In the genomic region with DNA sequence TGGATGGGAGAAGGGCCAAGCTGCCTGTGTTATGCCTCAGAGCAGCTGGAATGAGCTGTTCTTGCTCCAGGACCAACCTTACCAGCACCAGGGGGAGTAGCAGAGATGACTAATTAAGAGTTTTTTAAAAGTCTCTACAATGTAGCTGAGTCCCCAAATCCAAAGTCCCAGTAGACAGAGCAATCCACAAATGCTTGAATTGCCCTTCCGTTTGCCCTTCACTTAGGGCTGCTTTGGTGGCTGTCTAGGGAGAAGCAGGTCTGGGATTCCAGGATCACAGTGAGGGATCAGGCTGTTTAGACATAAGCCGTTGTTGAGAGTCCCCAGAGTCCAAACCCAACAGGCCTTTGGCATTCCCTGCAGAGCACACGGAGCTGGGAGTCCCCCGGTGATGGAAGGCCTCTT, we compare ENCODE assay signal across 12 cellular contexts. TPM values are rescaled to one million over a fixed set of nuclear protein-coding genes. Genes with fewer than 3 reads are reported as not detected.
A peak's percentile ranks its signal among the peaks of the same experiment; 100 is the strongest.
DNase-seq lines count a peak whose midpoint lies in the region; ATAC-seq and TF ChIP-seq lines count a peak whose summit lies in the region.
"Had no signal": no experiment of that assay in that cellular context is flagged by ENCODE, and none has a peak within 500 bp of the region (broad histone marks: within the 10 kb centered on the region; RNA-seq: fewer than 3 reads in every experiment).

No MANE protein-coding gene starts in this region.

- no peak overlapping the region for H3K9ac ChIP-seq in adipocyte (ENCODE audit: low read length)

- no peak for TF ChIP-seq POLR2A in testis (IDR thresholded peaks at IDR 0.05)

- H3K4me3 ChIP-seq in adipocyte (ENCODE audit: low read length) (no peak overlapping the region), testis (no peak overlapping the region)

- H3K4me1 ChIP-seq in adipocyte (ENCODE audit: control insufficient read depth, insufficient read depth, low read length) (peaks cover 29% of the 10 kb centered on the region), foreskin keratinocyte (peaks cover 12% of the 10 kb centered on the region), testis (peaks cover 4% of the 10 kb centered on the region)

- no peak overlapping the region for H3K4me3 Mint-ChIP-seq in stimulated activated naive B cell treated with anti-CD40 and anti-IgM and Interleukin-4, amounts not matched to agents 10 μg/mL and 1 μg/mL and 100 μg/mL, for 72 hours
- H3K4me3 Mint-ChIP-seq: B cell had no signal

- no peaks in the 10 kb centered on the region for H3K36me3 ChIP-seq in adipocyte (ENCODE audit: control insufficient read depth, insufficient read depth, low read length, severe bottlenecking)
- H3K36me3 ChIP-seq in testis (ENCODE audit: low read depth, missing control alignments) = no peaks in the 10 kb centered on the region

- intact Hi-C loops in left ventricle myocardium superior (cut with micrococcal nuclease) = no loop called here
- intact Hi-C loops in cardiac septum (cut with DNase I) = no loop called here
- intact Hi-C loops in testis (cut with DNase I; ENCODE audit: low total_unique reads) = no loop called here

- H3K27me3 ChIP-seq in adipocyte (replicated peaks; ENCODE audit: control insufficient read depth, insufficient read depth, low read length) (no peaks in the 10 kb centered on the region), foreskin keratinocyte (no peaks in the 10 kb centered on the region), testis (no peaks in the 10 kb centered on the region)

- TF ChIP-seq CTCF in foreskin keratinocyte (conservative IDR thresholded peaks at IDR 0.05) (peak; percentile 53), testis (IDR thresholded peaks at IDR 0.05) (no peak)

- H3K36me3 Mint-ChIP-seq in stimulated activated naive B cell treated with anti-CD40 and anti-IgM and Interleukin-4, amounts not matched to agents 10 μg/mL and 1 μg/mL and 100 μg/mL, for 72 hours = no peaks in the 10 kb centered on the region

- H3K9me3 ChIP-seq in adipocyte (ENCODE audit: control insufficient read depth, low read length) = no peaks in the 10 kb centered on the region
- no peaks in the 10 kb centered on the region for H3K9me3 ChIP-seq in testis

- H3K27ac Mint-ChIP-seq in stimulated activated naive B cell treated with anti-CD40 and anti-IgM and Interleukin-4, amounts not matched to agents 10 μg/mL and 1 μg/mL and 100 μg/mL, for 72 hours = peak overlapping the region; percentile 81
- H3K27ac Mint-ChIP-seq: B cell had no signal

- peaks cover 6 to 7% of the 10 kb centered on the region in 2 donors for H3K4me1 Mint-ChIP-seq in stimulated activated naive B cell treated with anti-CD40 and anti-IgM and Interleukin-4, amounts not matched to agents 10 μg/mL and 1 μg/mL and 100 μg/mL, for 72 hours

- ATAC-seq in left ventricle myocardium superior = peak; percentile 40
- no peak for ATAC-seq in foreskin keratinocyte
- no peak for ATAC-seq in stimulated activated naive B cell treated with anti-CD40 and anti-IgM and Interleukin-4, amounts not matched to agents 10 μg/mL and 1 μg/mL and 100 μg/mL, for 72 hours (replicated peaks)
- no peak for ATAC-seq in GM21423 (IDR thresholded peaks at IDR 0.05; ENCODE audit: unreplicated experiment)

- H3K27me3 Mint-ChIP-seq in stimulated activated naive B cell treated with anti-CD40 and anti-IgM and Interleukin-4, amounts not matched to agents 10 μg/mL and 1 μg/mL and 100 μg/mL, for 72 hours = peaks cover 0 to 10% of the 10 kb centered on the region in 2 donors

- H3K9me3 Mint-ChIP-seq in stimulated activated naive B cell treated with anti-CD40 and anti-IgM and Interleukin-4, amounts not matched to agents 10 μg/mL and 1 μg/mL and 100 μg/mL, for 72 hours = no peaks in the 10 kb centered on the region

- WGBS in testis, 2 donors = 76 to 88% methylated on average over 4 of the region's 4 CpGs

- no peak for DNase-seq in left ventricle myocardium superior
- DNase-seq in cardiac septum (ENCODE audit: low spot score) = no peak
- DNase-seq in adipocyte (ENCODE audit: low read depth) = peak; percentile 51
- peak in 1 of 2 donors; percentile 47 for DNase-seq in foreskin keratinocyte
- DNase-seq in stimulated activated naive B cell treated with anti-CD40 and anti-IgM and Interleukin-4, amounts not matched to agents 10 μg/mL and 1 μg/mL and 100 μg/mL, for 72 hours = no peak
- no peak for DNase-seq in testis
- no peak for DNase-seq in NCI-H524 treated with DMSO at 0.1 percent for 48 hours (lab: John Stamatoyannopoulos, UW)
- DNase-seq: activated CD4-positive, CD25-positive, alpha-beta regulatory T cell; NCI-H2081 treated with DMSO at 0.1 percent for 48 hours; stimulated activated CD4-positive, alpha-beta T cell treated with anti-CD3 and anti-CD28 coated beads, Interleukin-4, amount 100 ng/mL, for 4 hours had no signal

- H3K27ac ChIP-seq in foreskin keratinocyte (no peak overlapping the region), testis (no peak overlapping the region)

RNA-seq across cellular contexts. Expression of gene RHOB, which starts 59.4 kb away (rescaled TPM):
- total RNA-seq in left ventricle myocardium superior (182 TPM), cardiac septum (98.4 TPM), foreskin keratinocyte (46.8 and 64.3 TPM in 2 replicates), testis (100 to 1,000 TPM; 186 to 244 TPM)
- polyA plus RNA-seq in foreskin keratinocyte (31.0 and 40.3 TPM in 2 replicates), testis (ENCODE audit: insufficient read depth, low read depth, low replicate concordance) (86.3 TPM)
